1 cellular context compared by ENCODE assay signal in genomic region chr5:169006206-169006605, GRCh38.
TF ChIP-seq lines count a peak whose summit lies in the region.

No MANE protein-coding gene starts in this region.

TF ChIP-seq in H1, 55 proteins besides CTCF, POLR2A, EP300 and RAD21 (continued from another document):
- TF ChIP-seq MAX (IDR thresholded peaks at IDR 0.05) (no peak), POU5F1 (IDR thresholded peaks at IDR 0.05; ENCODE audit: low read depth, low read length) (no peak), NRF1 (IDR thresholded peaks at IDR 0.05; ENCODE audit: low read depth, low read length) (no peak), NANOG (IDR thresholded peaks at IDR 0.05; ENCODE audit: insufficient read depth, low read depth, low read length, poor library complexity, severe bottlenecking) (no peak)
